8 cellular contexts compared by ENCODE assay signal in the genomic region with DNA sequence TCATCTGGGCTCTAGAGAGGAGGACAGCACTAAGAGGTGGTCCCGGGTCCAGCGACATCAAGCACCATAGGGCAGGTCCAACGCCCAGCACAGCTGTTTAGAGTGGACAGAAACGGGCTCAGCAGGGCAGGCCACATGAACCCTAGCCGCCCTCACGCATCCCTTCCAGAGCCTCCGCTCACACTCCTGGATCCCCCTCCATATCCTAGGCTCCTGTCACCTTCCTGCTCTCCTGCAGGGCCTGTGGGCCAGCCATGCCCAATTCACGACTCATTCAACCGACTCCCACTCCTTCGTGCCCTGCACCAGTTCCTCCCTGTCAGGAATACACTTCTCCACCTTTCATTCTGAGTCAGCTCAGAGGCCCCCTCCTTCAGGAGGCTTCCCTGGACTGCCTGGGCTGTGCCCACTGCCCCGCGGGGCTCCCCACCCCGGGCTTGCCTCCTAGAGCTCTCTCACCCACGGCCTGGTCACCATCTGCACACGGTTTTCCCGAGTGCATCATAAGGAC.
DNase-seq lines count a peak whose midpoint lies in the region; ATAC-seq, FAIRE-seq and TF ChIP-seq lines count a peak whose summit lies in the region.

No MANE protein-coding gene starts in this region.

- H3K4me1 ChIP-seq in OCI-LY1 (ENCODE audit: insufficient read depth, low read length, severe bottlenecking) (peaks cover 14% of the 10 kb centered on the region), pancreas (peaks cover 6 to 20% (median 17%) of the 10 kb centered on the region in 3 donors)

- intact Hi-C loops in pancreas (cut with DNase I), result loop anchor here in 2 of 3 donors (10.0 kb wide), 3 partner anchors 62 to 518 kb away; no protein-coding TSS in a partner anchor

- H3K4me3 ChIP-seq in OCI-LY1 (ENCODE audit: low read depth, low read length, poor library complexity, severe bottlenecking) (peak overlapping the region; percentile 59), pancreas (peak overlapping the region in 3 of 4 donors; percentile 27 to 48 (median 44)), coronary artery (no peak overlapping the region)

- ATAC-seq in central memory CD8-positive, alpha-beta T cell (replicated peaks; ENCODE audit: extremely low read depth, poor library complexity, severe bottlenecking), result no peak
- no peak for ATAC-seq in pancreas

- H3K9me3 Mint-ChIP-seq in central memory CD8-positive, alpha-beta T cell, result no peaks in the 10 kb centered on the region

- DNase-seq in Daoy (ENCODE audit: low read depth) (peak; percentile 55), pancreas (no peak), activated gamma-delta T cell (lab: John Stamatoyannopoulos, UW) (no peak), activated gamma-delta T cell treated with Interleukin-2 at 50 U/mL for 16 hours (no peak), coronary artery (ENCODE audit: low spot score) (no peak)
- DNase-seq in central memory CD8-positive, alpha-beta T cell (ENCODE audit: low spot score in 2 of 2), result no peak
- DNase-seq in stimulated activated CD4-positive, alpha-beta T cell treated with anti-CD3 and anti-CD28 coated beads, Interleukin-2, amount 100 ng/mL, for 24 hours, result no peak

- no peak overlapping the region for H3K27ac ChIP-seq in OCI-LY1 (ENCODE audit: low read depth, low read length, poor library complexity, severe bottlenecking)
- H3K27ac ChIP-seq in pancreas, result no peak overlapping the region
- H3K27ac ChIP-seq in coronary artery, result peak overlapping the region in 1 of 2 donors; percentile 39

- H3K79me2 ChIP-seq in OCI-LY1 (ENCODE audit: insufficient read depth, low read length), result no peaks in the 10 kb centered on the region

- peak overlapping the region; percentile 32 for H3K27ac Mint-ChIP-seq in central memory CD8-positive, alpha-beta T cell (ENCODE audit: low read depth)

- H3K9me3 ChIP-seq in OCI-LY1 (ENCODE audit: low read length) (no peaks in the 10 kb centered on the region), pancreas (no peaks in the 10 kb centered on the region)

- H3K36me3 Mint-ChIP-seq in central memory CD8-positive, alpha-beta T cell (ENCODE audit: insufficient read depth), result no peaks in the 10 kb centered on the region

- FAIRE-seq in pancreas (lab: Jason Lieb, UNC), result no peak

- peak overlapping the region; percentile 75; the same call in 1 of the 2 replicates for H3K4me2 ChIP-seq in OCI-LY1 (ENCODE audit: low read length)

- H3K9ac ChIP-seq in OCI-LY1 (ENCODE audit: low read length), result peak overlapping the region; percentile 66; the same call in 1 of the 2 replicates

- H3K4me3 Mint-ChIP-seq in central memory CD8-positive, alpha-beta T cell, result peak overlapping the region; percentile 72

- WGBS in pancreas, 2 donors, result 87 to 90% methylated on average over 16 of the region's 16 CpGs

- peaks cover 27% of the 10 kb centered on the region for H3K27me3 Mint-ChIP-seq in central memory CD8-positive, alpha-beta T cell

- H3K9me2 ChIP-seq in OCI-LY1 (ENCODE audit: low read depth, low read length), result no peaks in the 10 kb centered on the region

- no peak for TF ChIP-seq CTCF in OCI-LY1 (IDR thresholded peaks at IDR 0.05; ENCODE audit: low read length)
- no peak for TF ChIP-seq CTCF in pancreas (IDR thresholded peaks at IDR 0.05)
- no peak for TF ChIP-seq CTCF in coronary artery (IDR thresholded peaks at IDR 0.05)

- peaks cover 7% of the 10 kb centered on the region for H3K4me1 Mint-ChIP-seq in central memory CD8-positive, alpha-beta T cell

- no peaks in the 10 kb centered on the region for H4K20me1 ChIP-seq in OCI-LY1 (ENCODE audit: insufficient read depth, low read length)

- H3K36me3 ChIP-seq in OCI-LY1 (ENCODE audit: insufficient read depth, low read length) (no peaks in the 10 kb centered on the region), pancreas (no peaks in the 10 kb centered on the region)

- no peak overlapping the region for H2AFZ ChIP-seq in OCI-LY1 (ENCODE audit: low read length)

- no peaks in the 10 kb centered on the region; the same call in 1 of the 2 replicates for H3K27me3 ChIP-seq in OCI-LY1 (ENCODE audit: insufficient read depth, low read length)
- no peaks in the 10 kb centered on the region for H3K27me3 ChIP-seq in pancreas

- no peaks in the 10 kb centered on the region for H3F3A ChIP-seq in OCI-LY1 (ENCODE audit: insufficient read depth, low read length)
